34 cellular contexts compared by ENCODE assay signal in the genomic region with DNA sequence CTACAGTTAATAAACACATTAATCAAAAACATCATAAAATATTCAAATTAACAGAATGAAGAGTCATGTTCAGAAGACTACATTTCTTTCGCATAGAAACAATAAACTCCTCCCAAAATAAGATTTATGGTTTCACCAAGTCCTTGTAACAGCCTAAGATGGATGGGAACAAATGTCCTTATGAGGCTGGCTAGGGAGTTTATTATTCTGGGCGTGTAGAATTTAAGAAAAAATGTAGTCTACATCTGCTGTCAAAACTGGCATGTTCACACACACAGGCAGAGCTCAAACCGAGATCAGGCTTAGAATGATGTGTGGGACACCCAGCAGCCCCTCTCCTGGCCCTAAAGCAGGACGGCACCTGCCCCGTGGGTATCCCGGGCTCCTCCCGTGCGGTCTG.
"Had no signal": no experiment of that assay in that cellular context is flagged by ENCODE, and none has a peak within 500 bp of the region (broad histone marks: within the 10 kb centered on the region; RNA-seq: fewer than 3 reads in every experiment).

No MANE protein-coding gene starts in this region.

- H3K9me3 ChIP-seq: breast epithelium, MG63, Peyer's patch had no signal

- H3K4me1 ChIP-seq: breast epithelium, Peyer's patch had no signal

- DNase-seq: activated CD4-positive, alpha-beta memory T cell treated with anti-CD3 and anti-CD28 coated beads, Interleukin-2, amount 10 ng/mL, durations not matched to agents 7 days and 5 days; activated CD4-positive, alpha-beta T cell treated with anti-CD3 and anti-CD28 coated beads for 1 hour; activated CD4-positive, alpha-beta T cell treated with anti-CD3 and anti-CD28 coated beads for 48 hours; activated CD4-positive, CD25-positive, alpha-beta regulatory T cell; activated effector memory CD4-positive, alpha-beta T cell treated with anti-CD3 and anti-CD28 coated beads, Interleukin-2, amount 50 U/mL, for 16 hours; activated naive CD4-positive, alpha-beta T cell; activated naive CD4-positive, alpha-beta T cell treated with anti-CD3 and anti-CD28 coated beads, Interleukin-2, amount 50 U/mL, for 16 hours; activated naive CD8-positive, alpha-beta T cell treated with anti-CD3 and anti-CD28 coated beads for 36 hours; activated T-cell treated with anti-CD3 and anti-CD28 coated beads, Interleukin-2, amount 50 U/mL, for 1 hour; activated T-cell treated with anti-CD3 and anti-CD28 coated beads, Interleukin-2, amount 50 U/mL, for 72 hours; amniotic stem cell; aorta; Karpas-422; KBM-7; NCI-H1048; NCI-H1105 treated with DMSO at 0.1 percent for 48 hours; NCI-H1436; NCI-H1694; NCI-H1930; NCI-H345; NCI-H510A; NCI-H526; NCI-H748 treated with DMSO at 0.1 percent for 48 hours; NK-92 treated with Interleukin-12 subunit alpha and Interleukin-12 subunit beta, amount 100 ng/mL, for 24 hours; PC-3; Peyer's patch; RPMI8226; SIG-M5; SW 1271; T1000; WERI-Rb-1 had no signal

- H3K27me3 Mint-ChIP-seq: activated CD4-positive, alpha-beta memory T cell treated with anti-CD3 and anti-CD28 coated beads, Interleukin-2, amount 10 ng/mL, durations not matched to agents 7 days and 5 days; activated naive CD8-positive, alpha-beta T cell treated with anti-CD3 and anti-CD28 coated beads for 36 hours; activated T-helper 17 cell treated with anti-CD3 and anti-CD28 coated beads, Interleukin-2, amount 50 U/mL, for 72 hours had no signal

- H3K4me3 ChIP-seq: breast epithelium, MG63, Peyer's patch had no signal

- H3K4me1 Mint-ChIP-seq: activated CD4-positive, alpha-beta memory T cell treated with anti-CD3 and anti-CD28 coated beads, Interleukin-2, amount 10 ng/mL, durations not matched to agents 7 days and 5 days; activated naive CD8-positive, alpha-beta T cell treated with anti-CD3 and anti-CD28 coated beads for 36 hours; activated T-helper 17 cell treated with anti-CD3 and anti-CD28 coated beads, Interleukin-2, amount 50 U/mL, for 72 hours had no signal

- H3K27me3 ChIP-seq: breast epithelium, MG63, Peyer's patch had no signal

- H3K4me3 Mint-ChIP-seq: activated CD4-positive, alpha-beta memory T cell treated with anti-CD3 and anti-CD28 coated beads, Interleukin-2, amount 10 ng/mL, durations not matched to agents 7 days and 5 days; activated naive CD8-positive, alpha-beta T cell treated with anti-CD3 and anti-CD28 coated beads for 36 hours; activated T-cell treated with anti-CD3 and anti-CD28 coated beads, Interleukin-2, amount 50 U/mL, for 72 hours; activated T-helper 17 cell treated with anti-CD3 and anti-CD28 coated beads, Interleukin-2, amount 50 U/mL, for 72 hours had no signal

- ATAC-seq: activated T-cell treated with anti-CD3 and anti-CD28 coated beads, Interleukin-2, amount 50 U/mL, for 72 hours; activated T-helper 17 cell treated with anti-CD3 and anti-CD28 coated beads, Interleukin-2, amount 50 U/mL, for 72 hours; PC-3 had no signal

- H3K27ac ChIP-seq: breast epithelium, Peyer's patch, WERI-Rb-1 had no signal

- H3K36me3 ChIP-seq: breast epithelium, MG63, Peyer's patch had no signal

- H3K27ac Mint-ChIP-seq: activated CD4-positive, alpha-beta memory T cell treated with anti-CD3 and anti-CD28 coated beads, Interleukin-2, amount 10 ng/mL, durations not matched to agents 7 days and 5 days; activated naive CD8-positive, alpha-beta T cell treated with anti-CD3 and anti-CD28 coated beads for 36 hours; activated T-cell treated with anti-CD3 and anti-CD28 coated beads, Interleukin-2, amount 50 U/mL, for 72 hours; activated T-helper 17 cell treated with anti-CD3 and anti-CD28 coated beads, Interleukin-2, amount 50 U/mL, for 72 hours had no signal

- H3K9me3 Mint-ChIP-seq: activated CD4-positive, alpha-beta memory T cell treated with anti-CD3 and anti-CD28 coated beads, Interleukin-2, amount 10 ng/mL, durations not matched to agents 7 days and 5 days; activated naive CD8-positive, alpha-beta T cell treated with anti-CD3 and anti-CD28 coated beads for 36 hours; activated T-cell treated with anti-CD3 and anti-CD28 coated beads, Interleukin-2, amount 50 U/mL, for 72 hours; activated T-helper 17 cell treated with anti-CD3 and anti-CD28 coated beads, Interleukin-2, amount 50 U/mL, for 72 hours had no signal
